9 cellular contexts compared by ENCODE assay signal in genomic region chr7:36047254-36047653, GRCh38.
DNase-seq lines count a peak whose midpoint lies in the region; ATAC-seq and TF ChIP-seq lines count a peak whose summit lies in the region.
"Had no signal": no experiment of that assay in that cellular context is flagged by ENCODE, and none has a peak within 500 bp of the region (broad histone marks: within the 10 kb centered on the region; RNA-seq: fewer than 3 reads in every experiment).

No MANE protein-coding gene starts in this region.

- peak; percentile 33 for TF ChIP-seq CTCF in GM12865 (IDR thresholded peaks at IDR 0.05; ENCODE audit: insufficient read depth, low read depth, low read length, missing control alignments)
- peak; percentile 13 for TF ChIP-seq CTCF in astrocyte of the cerebellum (IDR thresholded peaks at IDR 0.05; ENCODE audit: low read depth, low read length, missing control alignments)
- peak; percentile 34 for TF ChIP-seq CTCF in psoas muscle (IDR thresholded peaks at IDR 0.05)

- no peak overlapping the region for H3K4me3 ChIP-seq in GM12865 (ENCODE audit: low read depth, low read length)
- no peak overlapping the region for H3K4me3 ChIP-seq in astrocyte of the cerebellum (ENCODE audit: low read depth, low read length)
- no peak overlapping the region for H3K4me3 ChIP-seq in psoas muscle

- peak; percentile 13 to 46 (median 34) for ATAC-seq in psoas muscle
- no peak for ATAC-seq in HG03196 (IDR thresholded peaks at IDR 0.05; ENCODE audit: unreplicated experiment)
- ATAC-seq: activated T-helper 17 cell treated with anti-CD3 and anti-CD28 coated beads, Interleukin-2, amount 50 U/mL, for 72 hours had no signal

- H3K4me1 ChIP-seq in psoas muscle = peaks cover 48% of the 10 kb centered on the region

- in situ Hi-C loops in astrocyte of the cerebellum (cut with HindIII; ENCODE audit: low sequenced_read_pairs) = no loop called here

- peak overlapping the region; percentile 75 for H3K27ac ChIP-seq in psoas muscle

- intact Hi-C loops in psoas muscle (cut with DNase I) = loop anchor here (5.0 kb wide), 2 partner anchors 50 to 70 kb away; no protein-coding TSS in a partner anchor

- no peaks in the 10 kb centered on the region for H3K27me3 ChIP-seq in psoas muscle (ENCODE audit: insufficient read depth in 3 of 3, low read length in 2 of 3)

- DNase-seq in GM12865 (ENCODE audit: low read depth) = no peak
- peak; percentile 32 for DNase-seq in NAMALWA (ENCODE audit: low spot score)
- no peak for DNase-seq in astrocyte of the cerebellum (ENCODE audit: low read depth)
- no peak for DNase-seq in psoas muscle
- no peak for DNase-seq in NCI-H2029 (lab: John Stamatoyannopoulos, UW)
- DNase-seq in D341Med (ENCODE audit: low spot score) = no peak

- H3K36me3 ChIP-seq in psoas muscle (ENCODE audit: insufficient read depth in 1 of 2, low read depth in 1 of 2) = no peaks in the 10 kb centered on the region
- H3K36me3 ChIP-seq: thoracic aorta had no signal

- no peaks in the 10 kb centered on the region for H3K9me3 ChIP-seq in psoas muscle
- H3K9me3 ChIP-seq: thoracic aorta had no signal

- WGBS in psoas muscle, 3 donors = 58 to 83% (median 60%) methylated on average over 1 of the region's 1 CpG
